ENCODE assay signal across 9 cellular contexts in genomic region chr7:47552631-47553030, GRCh38. TPM values are rescaled to one million over a fixed set of nuclear protein-coding genes. Genes with fewer than 3 reads are reported as not detected.
DNase-seq lines count a peak whose midpoint lies in the region; ATAC-seq, FAIRE-seq and TF ChIP-seq lines count a peak whose summit lies in the region.
"Had no signal": no experiment of that assay in that cellular context is flagged by ENCODE, and none has a peak within 500 bp of the region (broad histone marks: within the 10 kb centered on the region; RNA-seq: fewer than 3 reads in every experiment).

No MANE protein-coding gene starts in this region.

- no peak for TF ChIP-seq POLR2A in prostate gland (IDR thresholded peaks at IDR 0.05)

- H3K79me1 ChIP-seq in mesenchymal stem cell (replicated peaks; ENCODE audit: low read length, poor library complexity, severe bottlenecking), result peaks cover 39% of the 10 kb centered on the region

- 80% methylated on average over 2 of the region's 3 CpGs for WGBS in mesenchymal stem cell
- 55% methylated on average over 3 of the region's 3 CpGs for WGBS in prostate gland

- no peak overlapping the region for H3K4ac ChIP-seq in mesenchymal stem cell (ENCODE audit: low read depth in 1 of 2, low read length in 2 of 2)

- peak; percentile 100 for ATAC-seq in GM18499 (IDR thresholded peaks at IDR 0.05; ENCODE audit: insufficient read depth, unreplicated experiment)
- peak; percentile 94 for ATAC-seq in HG02571 (IDR thresholded peaks at IDR 0.05; ENCODE audit: unreplicated experiment)
- ATAC-seq in PC-3, result peak; percentile 51

- no peak overlapping the region for H3K4me2 ChIP-seq in PC-3 (ENCODE audit: low read length)
- no peak overlapping the region for H3K4me2 ChIP-seq in mesenchymal stem cell (ENCODE audit: low read length, poor library complexity, severe bottlenecking)

- H3K4me1 ChIP-seq in PC-3 (ENCODE audit: insufficient read depth, low read length) (peaks cover 37% of the 10 kb centered on the region), mesenchymal stem cell (ENCODE audit: control insufficient read depth, insufficient read depth, low read depth, low read length) (peaks cover 22% of the 10 kb centered on the region), prostate gland (replicated peaks) (no peaks in the 10 kb centered on the region)

- no peak for TF ChIP-seq CTCF in PC-3 (conservative IDR thresholded peaks at IDR 0.05; ENCODE audit: low read depth, low read length)
- TF ChIP-seq CTCF in prostate gland (IDR thresholded peaks at IDR 0.05), result no peak

- H4K8ac ChIP-seq in mesenchymal stem cell (ENCODE audit: low read length), result no peak overlapping the region

- BruUV-seq in PC-3 (replicated peaks; lab: Mats Ljungman, UMichigan), result no TSS peak

- peaks cover 88% of the 10 kb centered on the region for H3K79me2 ChIP-seq in PC-3 (ENCODE audit: low read length)

- intact Hi-C loops in PC-3 (cut with micrococcal nuclease), result no loop called here
- intact Hi-C loops in prostate gland (cut with DNase I), result no loop called here

- H2BK15ac ChIP-seq in mesenchymal stem cell (ENCODE audit: low read depth, poor library complexity, severe bottlenecking), result no peak overlapping the region

- no peak overlapping the region for H3K4me3 ChIP-seq in PC-3 (ENCODE audit: low read length)
- H3K4me3 ChIP-seq in mesenchymal stem cell (ENCODE audit: insufficient read depth in 1 of 2, low read depth in 1 of 2, low read length in 2 of 2), result peak overlapping the region in 1 of 2 experiments; percentile 27
- H3K4me3 ChIP-seq in prostate gland, result no peak overlapping the region

- H4K20me1 ChIP-seq in PC-3 (ENCODE audit: low read length), result no peaks in the 10 kb centered on the region

- CTCF ChIA-PET in PC-3 (lab: Charles Lee), result interaction anchor here (0.6 kb wide), 1 partner anchor 161 kb away, joined by 3 read pairs; no protein-coding TSS in a partner anchor

- H4K91ac ChIP-seq in mesenchymal stem cell (ENCODE audit: low read length), result no peak overlapping the region

- H3K14ac ChIP-seq in mesenchymal stem cell (ENCODE audit: low read length in 2 of 2), result no peak overlapping the region

- H3K23ac ChIP-seq in mesenchymal stem cell (ENCODE audit: low read length in 2 of 2), result no peak overlapping the region

- no peak overlapping the region for H3K18ac ChIP-seq in mesenchymal stem cell (ENCODE audit: low read depth in 1 of 2, low read length in 2 of 2)

- POLR2A ChIA-PET in PC-3 (lab: Charles Lee; ENCODE audit: unreplicated experiment), result interaction anchor here (0.6 kb wide), 3 partner anchors 18 to 214 kb away, joined by 3 read pairs; no protein-coding TSS in a partner anchor

- peak; percentile 28 for DNase-seq in PC-3
- peak; percentile 80 for DNase-seq in mesenchymal stem cell
- DNase-seq in GDM1 (lab: John Stamatoyannopoulos, UW), result no peak
- DNase-seq in NCI-H2196 (lab: John Stamatoyannopoulos, UW; ENCODE audit: unreplicated experiment), result no peak
- DNase-seq in prostate gland (ENCODE audit: low spot score), result no peak
- DNase-seq in urothelium cell line (ENCODE audit: low spot score), result no peak
- DNase-seq: naive B cell had no signal

- no peak overlapping the region for H3K9ac ChIP-seq in PC-3 (ENCODE audit: low read length)
- H3K9ac ChIP-seq in mesenchymal stem cell (ENCODE audit: low read length), result peak overlapping the region; percentile 44

- no peaks in the 10 kb centered on the region for H3F3A ChIP-seq in PC-3 (ENCODE audit: low read length, unreplicated experiment)

- no peak overlapping the region for H2BK5ac ChIP-seq in mesenchymal stem cell (ENCODE audit: low read depth, low read length, poor library complexity, severe bottlenecking)

- no peaks in the 10 kb centered on the region for H3K9me2 ChIP-seq in PC-3 (replicated peaks; ENCODE audit: low read length)

- H2AK5ac ChIP-seq in mesenchymal stem cell (ENCODE audit: low read length, severe bottlenecking), result no peak overlapping the region

- H2AFZ ChIP-seq in PC-3 (ENCODE audit: low read length), result no peak overlapping the region
- H2AFZ ChIP-seq in mesenchymal stem cell (ENCODE audit: low read depth, low read length), result no peak overlapping the region

- H3K27me3 ChIP-seq in PC-3 (ENCODE audit: low read length) (no peaks in the 10 kb centered on the region), mesenchymal stem cell (ENCODE audit: control insufficient read depth in 1 of 2, insufficient read depth in 1 of 2, low read length in 2 of 2) (peaks cover 0 to 6% of the 10 kb centered on the region in 2 experiments), prostate gland (replicated peaks; ENCODE audit: insufficient read depth) (no peaks in the 10 kb centered on the region)

- no peak overlapping the region for H2BK120ac ChIP-seq in mesenchymal stem cell (ENCODE audit: low read depth, low read length)

- H3K9me3 ChIP-seq in PC-3 (ENCODE audit: low read length), result no peaks in the 10 kb centered on the region
- no peaks in the 10 kb centered on the region for H3K9me3 ChIP-seq in mesenchymal stem cell (ENCODE audit: control insufficient read depth, low read length)
- H3K9me3 ChIP-seq in prostate gland, result no peaks in the 10 kb centered on the region

- peaks cover 11% of the 10 kb centered on the region; the same call in 1 of the 2 replicates for H3K36me3 ChIP-seq in PC-3 (ENCODE audit: low read depth, low read length)
- peaks cover 0 to 13% of the 10 kb centered on the region in 2 experiments for H3K36me3 ChIP-seq in mesenchymal stem cell (ENCODE audit: control insufficient read depth in 1 of 2, insufficient read depth in 2 of 2, low read depth in 1 of 2, low read length in 2 of 2)
- H3K36me3 ChIP-seq in prostate gland, result no peaks in the 10 kb centered on the region

- H2BK12ac ChIP-seq in mesenchymal stem cell (ENCODE audit: low read length in 2 of 2), result no peak overlapping the region

- no peak for FAIRE-seq in urothelium cell line (lab: Jason Lieb, UNC)

- H3K27ac ChIP-seq in PC-3 (ENCODE audit: low read length), result no peak overlapping the region
- peak overlapping the region; percentile 39 for H3K27ac ChIP-seq in mesenchymal stem cell (ENCODE audit: low read length, poor library complexity, severe bottlenecking)
- no peak overlapping the region for H3K27ac ChIP-seq in prostate gland

RNA-seq across cellular contexts. Expression of gene TNS3, which starts 29.3 kb away (rescaled TPM):
- 71.4 and 72.3 TPM in 2 replicates for total RNA-seq in PC-3 (2014; rRNA removed)
- 142 TPM for polyA plus RNA-seq in mesenchymal stem cell (2013, experiment 1 of 2)
- polyA plus RNA-seq in mesenchymal stem cell (2013, experiment 2 of 2), result 136 TPM
- 10 to 100 TPM; 19.5 to 95.8 TPM for total RNA-seq in prostate gland

Comparison
In these comparisons a context has a peak if more than half of its experiments do, and no peak if none do; other contexts are left out.
1. DNase-seq: peak in PC-3 (single experiment) and mesenchymal stem cell (single experiment); none in GDM1 (single experiment), NCI-H2196 (single experiment), prostate gland (single experiment) and urothelium cell line (single experiment).
2. Peak in every context shown above with its lines, with median percentiles within 50 percentile points of each other: ATAC-seq.